Comparison of ENCODE assay signal across 9 cellular contexts in the genomic region with DNA sequence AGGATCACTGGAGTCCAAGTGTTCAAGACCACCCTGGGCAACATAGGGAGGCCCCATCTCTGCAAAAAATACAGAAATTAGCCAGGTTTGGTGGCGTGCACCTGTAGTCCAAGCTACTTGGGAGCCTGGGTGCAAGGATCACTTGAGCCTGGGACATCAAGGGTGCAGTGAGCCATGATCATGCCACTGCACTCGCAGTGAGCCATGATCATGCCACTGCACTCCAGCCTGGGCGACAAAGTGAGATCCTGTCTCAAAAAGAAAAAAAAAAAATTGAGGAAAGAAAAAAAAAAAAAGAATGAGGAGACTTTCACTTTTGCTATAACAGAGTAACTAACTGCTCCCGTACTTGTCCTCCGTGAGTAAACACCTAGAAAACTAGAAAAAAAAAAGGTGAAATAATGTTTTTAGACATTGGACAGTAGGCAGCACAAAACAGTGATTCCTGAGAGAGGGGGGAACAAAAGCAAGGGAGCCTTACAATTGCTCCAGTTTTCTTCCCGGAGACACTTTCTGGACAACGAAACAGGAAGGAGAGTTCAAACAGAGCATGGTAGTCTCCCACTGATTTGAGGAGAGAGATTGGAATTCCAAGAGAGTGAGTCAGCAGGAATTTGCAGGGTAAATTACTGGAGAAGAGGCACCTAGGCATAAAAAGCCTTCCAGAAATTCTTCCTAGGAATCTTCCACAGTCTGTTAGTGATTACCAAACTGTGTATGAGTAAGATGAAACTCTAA. TPM values are rescaled to one million over a fixed set of nuclear protein-coding genes. Genes with fewer than 3 reads are reported as not detected.
DNase-seq lines count a peak whose midpoint lies in the region; ATAC-seq and TF ChIP-seq lines count a peak whose summit lies in the region.
"Had no signal": no experiment of that assay in that cellular context is flagged by ENCODE, and none has a peak within 500 bp of the region (broad histone marks: within the 10 kb centered on the region; RNA-seq: fewer than 3 reads in every experiment).

No MANE protein-coding gene starts in this region.

- intact Hi-C loops in activated CD4-positive, alpha-beta T cell treated with anti-CD3 and anti-CD28 coated beads for 36 hours (cut with DNase I, micrococcal nuclease) = no loop called here

- peaks cover 7% of the 10 kb centered on the region for H3K4me1 Mint-ChIP-seq in activated CD4-positive, alpha-beta T cell treated with anti-CD3 and anti-CD28 coated beads for 36 hours

- H3K27ac ChIP-seq in VCaP (peak overlapping the region; percentile 37; the same call in 1 of the 2 replicates), foreskin keratinocyte (no peak overlapping the region), osteoblast (ENCODE audit: low read depth, low read length) (peak overlapping the region; percentile 89)
- H3K27ac ChIP-seq: neutrophil had no signal

- no peaks in the 10 kb centered on the region for H3K36me3 ChIP-seq in osteoblast (ENCODE audit: insufficient read depth, low read length)
- H3K36me3 ChIP-seq: neutrophil had no signal

- H2AFZ ChIP-seq in osteoblast (ENCODE audit: low read length) = peak overlapping the region; percentile 45

- no peaks in the 10 kb centered on the region for H3K79me2 ChIP-seq in osteoblast (ENCODE audit: insufficient read depth, low read length)

- no peaks in the 10 kb centered on the region for H3K9me3 ChIP-seq in osteoblast (ENCODE audit: low read depth, low read length)
- H3K9me3 ChIP-seq: neutrophil had no signal

- no peaks in the 10 kb centered on the region for H3K36me3 Mint-ChIP-seq in activated CD4-positive, alpha-beta T cell treated with anti-CD3 and anti-CD28 coated beads for 36 hours (ENCODE audit: low read depth)

- peak overlapping the region; percentile 36 for H3K4me3 Mint-ChIP-seq in activated CD4-positive, alpha-beta T cell treated with anti-CD3 and anti-CD28 coated beads for 36 hours

- H3K4me2 ChIP-seq in osteoblast (ENCODE audit: insufficient read depth, low read length) = peak overlapping the region; percentile 88

- TF ChIP-seq CTCF in VCaP (conservative IDR thresholded peaks at IDR 0.05) = no peak
- no peak for TF ChIP-seq CTCF in foreskin keratinocyte (conservative IDR thresholded peaks at IDR 0.05)
- TF ChIP-seq CTCF in osteoblast (IDR thresholded peaks at IDR 0.05; ENCODE audit: extremely low read depth, low read depth, low read length) = no peak

- H3K27me3 ChIP-seq in foreskin keratinocyte = no peaks in the 10 kb centered on the region
- no peaks in the 10 kb centered on the region for H3K27me3 ChIP-seq in osteoblast (ENCODE audit: insufficient read depth, low read length)

- H3K4me3 ChIP-seq in osteoblast (ENCODE audit: insufficient read depth, low read length) = peak overlapping the region; percentile 66

- peak; percentile 36 for ATAC-seq in activated CD4-positive, alpha-beta T cell treated with anti-CD3 and anti-CD28 coated beads for 36 hours
- peak; percentile 92 for ATAC-seq in foreskin keratinocyte
- ATAC-seq in GM18498 (IDR thresholded peaks at IDR 0.05; ENCODE audit: unreplicated experiment) = no peak
- no peak for ATAC-seq in HG03460 (IDR thresholded peaks at IDR 0.05; ENCODE audit: unreplicated experiment)

- H3K4me1 ChIP-seq in foreskin keratinocyte (peaks cover 12% of the 10 kb centered on the region), osteoblast (ENCODE audit: insufficient read depth, low read length) (peaks cover 10% of the 10 kb centered on the region)

- H4K20me1 ChIP-seq in osteoblast (ENCODE audit: insufficient read depth, low read length) = no peaks in the 10 kb centered on the region

- peaks cover 3% of the 10 kb centered on the region for H3K9me3 Mint-ChIP-seq in activated CD4-positive, alpha-beta T cell treated with anti-CD3 and anti-CD28 coated beads for 36 hours (ENCODE audit: low read depth)

- H3K27ac Mint-ChIP-seq in activated CD4-positive, alpha-beta T cell treated with anti-CD3 and anti-CD28 coated beads for 36 hours = peak overlapping the region; percentile 59

- POLR2A ChIA-PET in activated CD4-positive, alpha-beta T cell treated with anti-CD3 and anti-CD28 coated beads for 36 hours (lab: Charles Lee) = no interaction called here

- no peak for DNase-seq in activated CD4-positive, alpha-beta T cell treated with anti-CD3 and anti-CD28 coated beads for 36 hours
- DNase-seq in activated CD4-positive, alpha-beta T cell treated with anti-CD3 and anti-CD28 coated beads for 48 hours = no peak
- DNase-seq in foreskin keratinocyte (peak; percentile 93 to 95), osteoblast (ENCODE audit: insufficient read length, low spot score, missing footprints) (peak; percentile 82), mesenteric fat pad (ENCODE audit: low spot score) (no peak)

- CTCF ChIA-PET in activated CD4-positive, alpha-beta T cell treated with anti-CD3 and anti-CD28 coated beads for 36 hours (lab: Charles Lee) = interaction anchor here (0.8 kb wide), 1 partner anchor 61 kb away, joined by 3 read pairs; no protein-coding TSS in a partner anchor

- H3K27me3 Mint-ChIP-seq in activated CD4-positive, alpha-beta T cell treated with anti-CD3 and anti-CD28 coated beads for 36 hours = peaks cover 4% of the 10 kb centered on the region

RNA-seq across cellular contexts. Expression of gene ZBTB5, which starts 6.9 kb away (rescaled TPM):
- 1 to 10 TPM; 8.0 to 9.1 TPM for total RNA-seq in activated CD4-positive, alpha-beta T cell treated with anti-CD3 and anti-CD28 coated beads for 36 hours
- total RNA-seq in foreskin keratinocyte = 8.9 and 9.8 TPM in 2 replicates
- 3.1 and 3.5 TPM in 2 replicates for polyA plus RNA-seq in foreskin keratinocyte
- 10.9 and 11.6 TPM in 2 replicates for total RNA-seq in osteoblast
- 5.6 TPM for total RNA-seq in mesenteric fat pad

RNA-seq across cellular contexts. Expression of gene POLR1E, which starts 13.6 kb away (rescaled TPM):
- 10 to 100 TPM; 67.5 to 69.2 TPM for total RNA-seq in activated CD4-positive, alpha-beta T cell treated with anti-CD3 and anti-CD28 coated beads for 36 hours
- total RNA-seq in foreskin keratinocyte (39.7 and 48.9 TPM in 2 replicates), osteoblast (25.3 and 33.3 TPM in 2 replicates), mesenteric fat pad (35.7 TPM)
- polyA plus RNA-seq in foreskin keratinocyte = 24.1 and 32.0 TPM in 2 replicates

RNA-seq across cellular contexts. Expression of gene GRHPR, which starts 49.6 kb away (rescaled TPM):
- total RNA-seq in activated CD4-positive, alpha-beta T cell treated with anti-CD3 and anti-CD28 coated beads for 36 hours = 10 to 100 TPM; 69.1 to 74.4 TPM
- total RNA-seq in foreskin keratinocyte = 104 and 110 TPM in 2 replicates
- 113 and 122 TPM in 2 replicates for polyA plus RNA-seq in foreskin keratinocyte
- total RNA-seq in osteoblast = 149 and 165 TPM in 2 replicates
- total RNA-seq in mesenteric fat pad = 80.5 TPM

Comparison
In these comparisons a context has a peak if more than half of its experiments do, and no peak if none do; other contexts are left out.
1. ATAC-seq: peak in activated CD4-positive, alpha-beta T cell treated with anti-CD3 and anti-CD28 coated beads for 36 hours (single experiment) and foreskin keratinocyte (single experiment); none in GM18498 (single experiment) and HG03460 (single experiment).
2. DNase-seq: peak in foreskin keratinocyte (2 of 2) and osteoblast (single experiment); none in activated CD4-positive, alpha-beta T cell treated with anti-CD3 and anti-CD28 coated beads for 36 hours (single experiment), activated CD4-positive, alpha-beta T cell treated with anti-CD3 and anti-CD28 coated beads for 48 hours (single experiment) and mesenteric fat pad (single experiment).